In the genomic region with DNA sequence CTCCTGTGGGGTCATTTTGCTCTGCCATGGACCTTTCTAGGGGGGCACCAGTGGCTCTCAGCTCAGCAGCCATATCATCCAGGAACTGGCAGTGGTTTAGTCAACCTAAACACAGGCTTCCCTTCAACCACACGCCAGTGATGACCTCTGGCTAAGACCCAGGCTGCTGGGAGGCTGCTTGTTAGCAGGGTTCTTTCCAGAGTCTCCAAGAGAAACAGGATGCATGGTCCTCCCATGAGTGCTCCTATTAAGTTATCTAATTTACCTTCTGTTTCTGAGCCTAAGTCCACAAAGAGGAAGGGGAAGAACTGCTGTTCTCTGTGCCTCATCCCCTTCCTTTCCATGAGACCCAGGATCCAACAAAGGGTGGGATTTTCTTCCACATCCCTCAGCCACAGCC, we compare ENCODE assay signal across 19 cellular contexts.
"Had no signal": no experiment of that assay in that cellular context is flagged by ENCODE, and none has a peak within 500 bp of the region (broad histone marks: within the 10 kb centered on the region; RNA-seq: fewer than 3 reads in every experiment).

No MANE protein-coding gene starts in this region.

- H3K27me3 ChIP-seq: Peyer's patch, SJSA1 had no signal

- DNase-seq: KBM-7, MM.1S, NCI-H1092 treated with DMSO at 0.1 percent for 48 hours, NCI-H1436, NCI-H187, NCI-H2029, NCI-H2081 treated with DMSO at 0.1 percent for 48 hours, NCI-H2171 treated with DMSO at 0.1 percent for 48 hours, NCI-H345, NCI-H446 treated with DMSO at 0.1 percent for 48 hours, NCI-H510A treated with DMSO at 0.1 percent for 48 hours, NCI-H526, PC-9, Peyer's patch, Right ventricle myocardium superior, RPMI8226, SIG-M5 had no signal

- H3K36me3 ChIP-seq: Peyer's patch, SJSA1 had no signal

- H3K27ac ChIP-seq: PC-9, Peyer's patch, SJSA1, SK-N-MC had no signal

- H3K9me3 ChIP-seq: Peyer's patch, SJSA1 had no signal

- H3K4me3 ChIP-seq: PC-9, Peyer's patch, SJSA1, SK-N-MC had no signal

- H3K4me1 ChIP-seq: Peyer's patch had no signal
